19 cellular contexts compared by ENCODE assay signal in genomic region chr7:30320392-30320791, GRCh38. TPM values are rescaled to one million over a fixed set of nuclear protein-coding genes. Genes with fewer than 3 reads are reported as not detected.
A peak's percentile ranks its signal among the peaks of the same experiment; 100 is the strongest.
DNase-seq lines count a peak whose midpoint lies in the region; FAIRE-seq and TF ChIP-seq lines count a peak whose summit lies in the region.
"Had no signal": no experiment of that assay in that cellular context is flagged by ENCODE, and none has a peak within 500 bp of the region (broad histone marks: within the 10 kb centered on the region; RNA-seq: fewer than 3 reads in every experiment).

No MANE protein-coding gene starts in this region.

- no peak overlapping the region for H2AK5ac ChIP-seq in H1 (ENCODE audit: low read depth, low read length)

- no peaks in the 10 kb centered on the region for H3K27me3 Mint-ChIP-seq in activated naive CD4-positive, alpha-beta T cell treated with anti-CD3 and anti-CD28 coated beads, Interleukin-2, amount 50 U/mL, for 24 hours
- no peaks in the 10 kb centered on the region for H3K27me3 Mint-ChIP-seq in activated naive CD4-positive, alpha-beta T cell treated with anti-CD3 and anti-CD28 coated beads, Interleukin-2, amount 10 ng/mL, durations not matched to agents 7 days and 5 days
- H3K27me3 Mint-ChIP-seq: brain, type B pancreatic cell had no signal

- peaks cover 2% of the 10 kb centered on the region for H3K36me3 Mint-ChIP-seq in activated naive CD4-positive, alpha-beta T cell treated with anti-CD3 and anti-CD28 coated beads, Interleukin-2, amount 50 U/mL, for 24 hours
- H3K36me3 Mint-ChIP-seq in activated naive CD4-positive, alpha-beta T cell treated with anti-CD3 and anti-CD28 coated beads, Interleukin-2, amount 10 ng/mL, durations not matched to agents 7 days and 5 days, result peaks cover 16% of the 10 kb centered on the region

- TF ChIP-seq RAD21 in H1 (IDR thresholded peaks at IDR 0.05 in 1 of 2, conservative IDR thresholded peaks at IDR 0.05 in 1 of 2; ENCODE audit: low read depth in 2 of 2, low read length in 2 of 2), result no peak

- peak overlapping the region; percentile 80; the same call in 1 of the 2 replicates for H3K27ac ChIP-seq in MM.1S (ENCODE audit: low read length)
- H3K27ac ChIP-seq in H1 (ENCODE audit: low read depth, low read length), result no peak overlapping the region
- H3K27ac ChIP-seq in uterus, result peak overlapping the region; percentile 76 to 83
- H3K27ac ChIP-seq in tibial nerve, result peak overlapping the region in 2 of 4 donors; percentile 70 to 72

- no peak overlapping the region for H3K56ac ChIP-seq in H1 (replicated peaks; ENCODE audit: insufficient read length, low read depth, low read length)

- H3K79me2 ChIP-seq in MM.1S (ENCODE audit: low read length), result peaks cover 90% of the 10 kb centered on the region
- peaks cover 0 to 85% of the 10 kb centered on the region in 2 experiments; a peak in 3 of 4 replicates for H3K79me2 ChIP-seq in H1 (ENCODE audit: control insufficient read depth in 1 of 2, insufficient read depth in 2 of 2, low read length in 2 of 2)

- H3K36me3 ChIP-seq in MM.1S (replicated peaks; ENCODE audit: insufficient read depth, low read length) (no peaks in the 10 kb centered on the region), H1 (ENCODE audit: control insufficient read depth in 2 of 4, insufficient read depth in 4 of 4, low read length in 3 of 4) (0 out of 8 replicates have a peak, but pooled peaks cover 0 to 3% (median 0%) of the 10 kb centered on the region in 4 experiments), uterus (no peaks in the 10 kb centered on the region), tibial nerve (peaks cover 0 to 7% (median 0%) of the 10 kb centered on the region in 3 donors)

- POLR2A ChIA-PET in H1 (lab: Charles Lee; ENCODE audit: partially characterized antibody), result no interaction called here

- no peak overlapping the region for H2BK12ac ChIP-seq in H1 (ENCODE audit: low read depth, low read length)

- TF ChIP-seq CTCF in MM.1S (IDR thresholded peaks at IDR 0.05; ENCODE audit: low read length) (no peak), H1 (IDR thresholded peaks at IDR 0.05; ENCODE audit: control extremely low read depth in 1 of 3, insufficient read depth in 1 of 3, low read depth in 1 of 3, low read length in 3 of 3) (no peak), uterus (IDR thresholded peaks at IDR 0.05) (no peak), tibial nerve (IDR thresholded peaks at IDR 0.05) (no peak)

- no peak overlapping the region for H4K8ac ChIP-seq in H1 (ENCODE audit: extremely low read depth, insufficient read depth, low read length)

- no peak overlapping the region for H4K5ac ChIP-seq in H1 (ENCODE audit: insufficient read length, low read depth, low read length)

- H3K4me1 ChIP-seq in MM.1S (ENCODE audit: low read length), result peaks cover 24% of the 10 kb centered on the region
- H3K4me1 ChIP-seq in H1 (replicated peaks in 1 of 4; ENCODE audit: control insufficient read depth in 3 of 4, insufficient read depth in 4 of 4, low read length in 3 of 4), result peaks cover 4 to 23% (median 11%) of the 10 kb centered on the region in 4 experiments; a peak in 5 of 7 replicates
- no peaks in the 10 kb centered on the region for H3K4me1 ChIP-seq in uterus
- peaks cover 4 to 72% (median 29%) of the 10 kb centered on the region in 4 donors for H3K4me1 ChIP-seq in tibial nerve

- H4K91ac ChIP-seq in H1 (replicated peaks; ENCODE audit: insufficient read length, low read length), result no peak overlapping the region

- H3K4me3 ChIP-seq in MM.1S (ENCODE audit: low read length), result peak overlapping the region; percentile 59
- peak overlapping the region in 1 of 4 experiments; percentile 40; a peak in 2 of 8 replicates for H3K4me3 ChIP-seq in H1 (ENCODE audit: extremely low read depth in 1 of 4, insufficient read depth in 2 of 4, low read depth in 3 of 4, low read length in 4 of 4)
- no peak overlapping the region for H3K4me3 ChIP-seq in uterus
- H3K4me3 ChIP-seq in tibial nerve, result no peak overlapping the region

- H3K14ac ChIP-seq in H1 (ENCODE audit: insufficient read length), result no peak overlapping the region

- H3K9me2 ChIP-seq in MM.1S (replicated peaks; ENCODE audit: insufficient read depth, low read length), result no peaks in the 10 kb centered on the region

- peaks cover 27% of the 10 kb centered on the region for H3F3A ChIP-seq in MM.1S (ENCODE audit: insufficient read depth, low read length)

- no peak overlapping the region for H2BK20ac ChIP-seq in H1 (ENCODE audit: low read length)

- no peaks in the 10 kb centered on the region for H3K9me3 Mint-ChIP-seq in activated naive CD4-positive, alpha-beta T cell treated with anti-CD3 and anti-CD28 coated beads, Interleukin-2, amount 50 U/mL, for 24 hours
- no peaks in the 10 kb centered on the region for H3K9me3 Mint-ChIP-seq in activated naive CD4-positive, alpha-beta T cell treated with anti-CD3 and anti-CD28 coated beads, Interleukin-2, amount 10 ng/mL, durations not matched to agents 7 days and 5 days
- H3K9me3 Mint-ChIP-seq: brain had no signal

- FAIRE-seq in H1 (lab: Jason Lieb, UNC), result no peak

- H2BK5ac ChIP-seq in H1 (ENCODE audit: low read depth, low read length), result no peak overlapping the region

- intact Hi-C loops in uterus (cut with DNase I; ENCODE audit: low total_unique reads), result no loop called here

- WGBS in H1 (ENCODE audit: extremely low coverage in 1 of 2, insufficient coverage in 1 of 2, insufficient read length in 1 of 2, insufficient replicate concordance in 2 of 2, low coverage in 1 of 2, low lambda C conversion rate in 2 of 2, missing lambda C conversion rate in 1 of 2), 2 experiments, result 83% methylated on average over 3 of the region's 3 CpGs; no CpG with 5 or more reads in 1 of the 2 experiments
- WGBS in tibial nerve, 2 donors, result 76 to 81% methylated on average over 3 of the region's 3 CpGs

- no peak overlapping the region for H3K4ac ChIP-seq in H1 (replicated peaks; ENCODE audit: insufficient read length, low read depth, low read length)

- H3K27me3 ChIP-seq in MM.1S (replicated peaks; ENCODE audit: insufficient read depth, low read length), result no peaks in the 10 kb centered on the region
- H3K27me3 ChIP-seq in H1 (replicated peaks in 1 of 4; ENCODE audit: control insufficient read depth in 3 of 4, extremely low read depth in 1 of 4, insufficient read depth in 3 of 4, low read length in 3 of 4), result no peaks in the 10 kb centered on the region
- H3K27me3 ChIP-seq in uterus, result no peaks in the 10 kb centered on the region
- no peaks in the 10 kb centered on the region for H3K27me3 ChIP-seq in tibial nerve

- no peak overlapping the region for H3K23ac ChIP-seq in H1 (ENCODE audit: insufficient read length)

- no peaks in the 10 kb centered on the region; the same call in 1 of the 2 replicates for H3K79me1 ChIP-seq in H1 (ENCODE audit: low read depth, low read length)

- DNase-seq in activated naive CD4-positive, alpha-beta T cell treated with anti-CD3 and anti-CD28 coated beads, Interleukin-2, amount 10 ng/mL, durations not matched to agents 7 days and 5 days, result no peak
- DNase-seq in MM.1S (no peak), H1 (ENCODE audit: low read depth in 1 of 2, low spot score in 2 of 2) (no peak), uterus (no peak), tibial nerve (ENCODE audit: low spot score in 2 of 2) (no peak), activated gamma-delta T cell (lab: John Stamatoyannopoulos, UW) (no peak), kidney tubule cell (ENCODE audit: low spot score) (no peak)
- DNase-seq: activated CD4-positive, alpha-beta T cell treated with anti-CD3 and anti-CD28 coated beads, Interleukin-2, amount 50 U/mL, for 4 hours; dermis blood vessel endothelial cell; glutamatergic neuron; islet precursor cell; NCI-H1417; NCI-H2227 treated with DMSO at 0.1 percent for 48 hours; occipital lobe; stimulated activated CD4-positive, alpha-beta T cell treated with anti-CD3 and anti-CD28 coated beads, Interleukin-2, amount 100 ng/mL, for 48 hours; stimulated activated CD8-positive, alpha-beta memory T cell treated with anti-CD3 and anti-CD28 coated beads, Interleukin-4, amount 100 ng/mL, for 48 hours had no signal

- H3K9me3 ChIP-seq in MM.1S (replicated peaks; ENCODE audit: insufficient read depth, low read length) (no peaks in the 10 kb centered on the region), H1 (ENCODE audit: insufficient read depth in 2 of 2, low read depth in 1 of 2, low read length in 1 of 2) (no peaks in the 10 kb centered on the region), uterus (no peaks in the 10 kb centered on the region), tibial nerve (no peaks in the 10 kb centered on the region)

- CTCF ChIA-PET in activated naive CD4-positive, alpha-beta T cell treated with anti-CD3 and anti-CD28 coated beads, Interleukin-2, amount 10 ng/mL, durations not matched to agents 7 days and 5 days (lab: Charles Lee), result no interaction called here
- CTCF ChIA-PET in H1 (lab: Charles Lee; ENCODE audit: partially characterized antibody), result no interaction called here

- no peaks in the 10 kb centered on the region for H4K20me1 ChIP-seq in MM.1S (ENCODE audit: insufficient read depth, low read length)
- H4K20me1 ChIP-seq in H1 (replicated peaks in 1 of 2; ENCODE audit: control insufficient read depth in 1 of 2, insufficient read depth in 2 of 2, low read length in 2 of 2), result no peaks in the 10 kb centered on the region

- H3K4me1 Mint-ChIP-seq in activated naive CD4-positive, alpha-beta T cell treated with anti-CD3 and anti-CD28 coated beads, Interleukin-2, amount 50 U/mL, for 24 hours, result peaks cover 83% of the 10 kb centered on the region
- peaks cover 50% of the 10 kb centered on the region for H3K4me1 Mint-ChIP-seq in activated naive CD4-positive, alpha-beta T cell treated with anti-CD3 and anti-CD28 coated beads, Interleukin-2, amount 10 ng/mL, durations not matched to agents 7 days and 5 days

- no peak overlapping the region for H3K18ac ChIP-seq in H1 (ENCODE audit: extremely low read depth, low read length)

- H2AFZ ChIP-seq in MM.1S (ENCODE audit: low read length) (no peak overlapping the region), H1 (ENCODE audit: low read length) (no peak overlapping the region)

- TF ChIP-seq POLR2A in H1 (IDR thresholded peaks at IDR 0.05; ENCODE audit: control extremely low read depth in 1 of 2, low read depth in 2 of 2, low read length in 2 of 2) (no peak), uterus (IDR thresholded peaks at IDR 0.05) (no peak), tibial nerve (IDR thresholded peaks at IDR 0.05) (no peak)

- H3K4me2 ChIP-seq in MM.1S (ENCODE audit: low read depth, low read length), result peak overlapping the region; percentile 87
- H3K4me2 ChIP-seq in H1 (ENCODE audit: insufficient read depth in 1 of 2, low read depth in 2 of 2, low read length in 2 of 2), result peak overlapping the region; percentile 42 to 67; a peak in 2 of 4 replicates

- H3K4me3 Mint-ChIP-seq in activated naive CD4-positive, alpha-beta T cell treated with anti-CD3 and anti-CD28 coated beads, Interleukin-2, amount 50 U/mL, for 24 hours, result peak overlapping the region; percentile 49
- H3K4me3 Mint-ChIP-seq in activated naive CD4-positive, alpha-beta T cell treated with anti-CD3 and anti-CD28 coated beads, Interleukin-2, amount 10 ng/mL, durations not matched to agents 7 days and 5 days, result no peak overlapping the region

- no peaks in the 10 kb centered on the region for H3K23me2 ChIP-seq in H1 (ENCODE audit: low read depth, low read length)

- H2BK120ac ChIP-seq in H1 (replicated peaks; ENCODE audit: low read depth, low read length), result no peak overlapping the region

- H3K9ac ChIP-seq in MM.1S (ENCODE audit: low read length) (peak overlapping the region; percentile 52; the same call in 1 of the 2 replicates), H1 (replicated peaks in 1 of 4; ENCODE audit: extremely low read depth in 1 of 4, low read depth in 3 of 4, low read length in 3 of 4) (no peak overlapping the region)

- TF ChIP-seq EP300 in H1 (IDR thresholded peaks at IDR 0.05; ENCODE audit: borderline replicate concordance in 1 of 2, low read depth in 2 of 2, low read length in 2 of 2), result no peak
- no peak for TF ChIP-seq EP300 in tibial nerve (IDR thresholded peaks at IDR 0.05)

- H3K27ac Mint-ChIP-seq in activated naive CD4-positive, alpha-beta T cell treated with anti-CD3 and anti-CD28 coated beads, Interleukin-2, amount 50 U/mL, for 24 hours, result peak overlapping the region; percentile 94
- no peak overlapping the region for H3K27ac Mint-ChIP-seq in activated naive CD4-positive, alpha-beta T cell treated with anti-CD3 and anti-CD28 coated beads, Interleukin-2, amount 10 ng/mL, durations not matched to agents 7 days and 5 days

- H2BK15ac ChIP-seq in H1 (ENCODE audit: low read length), result no peak overlapping the region

RNA-seq across cellular contexts. Expression of gene ZNRF2, which starts 36.0 kb away (rescaled TPM):
- 16.2 and 17.7 TPM in 2 replicates for total RNA-seq in H1 (2021; fragmentation: NEBNext Ultra II Directional; extraction: Animal tissue kit (Norgen Biotek cat#: 25700))
- polyA plus RNA-seq in H1 (2011; rRNA removed), result 2.9 TPM in 2 replicates
- polyA plus RNA-seq in H1 (2011; cell fraction: cytosol; rRNA removed), result 5.5 TPM
- polyA plus RNA-seq in H1 (2011; cell fraction: nucleus; rRNA removed), result 5.0 TPM
- polyA plus RNA-seq in H1 (2012, experiment 1 of 2), result 3.9 to 7.0 TPM (median 4.0 TPM) in 4 replicates
- 3.4 TPM for polyA plus RNA-seq in H1 (2012, experiment 2 of 2)
- 6.9 TPM for polyA plus RNA-seq in H1 (2013, experiment 1 of 2)
- polyA plus RNA-seq in H1 (2013, experiment 2 of 2), result 6.9 TPM
- polyA minus RNA-seq in H1 (2011; rRNA and poly(A)+ RNA removed), result 4.8 and 8.9 TPM in 2 replicates
- polyA minus RNA-seq in H1 (2011; cell fraction: cytosol; rRNA and poly(A)+ RNA removed), result 12.4 TPM
- polyA minus RNA-seq in H1 (2011; cell fraction: nucleus; rRNA and poly(A)+ RNA removed), result 36.5 TPM
- total RNA-seq in uterus (10 to 100 TPM; 22.0 to 40.6 (median 27.3) TPM), tibial nerve (10 to 100 TPM; 31.4 to 42.5 (median 39.2) TPM)
